ENCODE assay signal across 8 cellular contexts in the genomic region with DNA sequence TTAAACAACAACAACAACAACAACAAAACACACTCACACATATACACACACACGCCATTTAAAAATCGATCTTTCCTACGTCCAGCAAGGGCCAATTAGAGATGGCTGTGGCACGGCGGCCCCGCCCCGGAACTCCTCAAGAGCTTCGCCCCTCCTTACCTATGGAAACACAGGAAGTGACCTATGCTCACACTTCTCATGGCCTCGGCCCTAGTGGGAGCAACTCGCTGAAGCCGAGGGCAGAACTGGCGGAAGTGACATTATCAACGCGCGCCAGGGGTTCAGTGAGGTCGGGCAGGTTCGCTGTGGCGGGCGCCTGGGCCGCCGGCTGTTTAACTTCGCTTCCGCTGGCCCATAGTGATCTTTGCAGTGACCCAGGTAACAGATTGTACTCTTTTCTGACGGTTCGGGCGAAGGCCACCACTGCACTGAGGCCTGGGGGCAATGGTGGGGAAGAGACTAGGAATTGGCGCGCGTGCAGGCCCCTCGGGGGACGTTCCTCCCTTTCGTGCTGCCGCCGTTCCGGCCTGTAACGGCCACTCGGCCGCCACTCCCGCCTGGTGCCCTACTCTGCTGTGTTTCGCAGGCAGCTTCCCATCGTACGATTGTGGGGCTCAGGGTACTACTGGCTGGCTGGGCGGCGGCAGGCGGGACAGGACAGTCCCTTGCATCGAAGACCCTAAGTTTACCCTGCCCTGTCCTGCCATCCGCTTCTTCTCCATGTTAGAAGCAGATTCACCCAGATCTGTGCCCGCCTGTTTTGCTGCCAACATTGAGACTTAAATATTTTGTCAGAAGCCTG. TPM values are rescaled to one million over a fixed set of nuclear protein-coding genes. Genes with fewer than 3 reads are reported as not detected.
A peak's percentile ranks its signal among the peaks of the same experiment; 100 is the strongest.
DNase-seq lines count a peak whose midpoint lies in the region; ATAC-seq and TF ChIP-seq lines count a peak whose summit lies in the region.

A gene (plus strand): TSS at position 284 of the 802 bp plus-strand sequence. CDS start 2,661 bp downstream, outside the sequence.

- ATAC-seq in GM21786 (IDR thresholded peaks at IDR 0.05; ENCODE audit: unreplicated experiment) (peak; percentile 97), Panc1 (peak; percentile 97), esophagus mucosa (peak; percentile 98)
- peak; percentile 95 to 96 for ATAC-seq in activated T-cell treated with anti-CD3 and anti-CD28 coated beads, Interleukin-2, amount 50 U/mL, for 4 hours

- H3K27me3 Mint-ChIP-seq in activated T-cell treated with anti-CD3 and anti-CD28 coated beads, Interleukin-2, amount 50 U/mL, for 4 hours (ENCODE audit: low read depth), result no peaks in the 10 kb centered on the region

- in situ Hi-C loops in Panc1 (cut with HindIII; ENCODE audit: low pct_unique_long_range_greater_than_20kb, low sequenced_read_pairs), result no loop called here

- H3K4me1 Mint-ChIP-seq in activated T-cell treated with anti-CD3 and anti-CD28 coated beads, Interleukin-2, amount 50 U/mL, for 4 hours (ENCODE audit: low read depth), result peaks cover 43% of the 10 kb centered on the region

- BruUV-seq in Panc1 (replicated peaks; lab: Mats Ljungman, UMichigan), result TSS peak; percentile 78

- H3K4me3 Mint-ChIP-seq in activated T-cell treated with anti-CD3 and anti-CD28 coated beads, Interleukin-2, amount 50 U/mL, for 4 hours, result no peak within 1 kb of the TSS

- peak within 1 kb of the TSS; percentile 83 for H2AFZ ChIP-seq in KMS-11 (ENCODE audit: low read depth)

- intact Hi-C loops in Panc1 (cut with micrococcal nuclease; ENCODE audit: unreplicated experiment), result no loop called here

- H3K9me3 Mint-ChIP-seq in activated T-cell treated with anti-CD3 and anti-CD28 coated beads, Interleukin-2, amount 50 U/mL, for 4 hours, result no peaks in the 10 kb centered on the region

- peaks cover 11% of the 10 kb centered on the region; the same call in 1 of the 2 replicates for H4K20me1 ChIP-seq in KMS-11 (ENCODE audit: insufficient read depth)

- H3K4me2 ChIP-seq in KMS-11, result peak within 1 kb of the TSS; percentile 90

- CTCF ChIA-PET in Panc1 (lab: Charles Lee), result no interaction called here

- peaks cover 21% of the 10 kb centered on the region for H3K36me3 Mint-ChIP-seq in activated T-cell treated with anti-CD3 and anti-CD28 coated beads, Interleukin-2, amount 50 U/mL, for 4 hours (ENCODE audit: insufficient read depth)

- H3K4me3 ChIP-seq in KMS-11 (IDR thresholded peaks at IDR 0.05; ENCODE audit: insufficient read depth, low read depth, low read length) (no peak within 1 kb of the TSS), Panc1 (ENCODE audit: low read depth in 2 of 2, low read length in 2 of 2) (peak within 1 kb of the TSS; percentile 84 to 99), mucosa of stomach (ENCODE audit: low read length) (peak within 1 kb of the TSS; percentile 79)

- DNase-seq in DMS79 treated with DMSO at 0.1 percent for 48 hours (lab: John Stamatoyannopoulos, UW) (peak; percentile 98), Panc1 (ENCODE audit: low read depth, low spot score) (peak; percentile 95)
- peak; percentile 96 for DNase-seq in activated T-cell treated with anti-CD3 and anti-CD28 coated beads, Interleukin-2, amount 50 U/mL, for 4 hours
- peak; percentile 95 to 97 for DNase-seq in stimulated activated CD8-positive, alpha-beta memory T cell treated with anti-CD3 and anti-CD28 coated beads, Interleukin-7, amount 100 ng/mL, for 1 hour (ENCODE audit: low read depth in 2 of 2)

- peaks cover 7% of the 10 kb centered on the region; the same call in 1 of the 2 replicates for H3K36me3 ChIP-seq in KMS-11 (ENCODE audit: insufficient read depth)
- H3K36me3 ChIP-seq in Panc1 (ENCODE audit: control insufficient read depth, insufficient read depth, low read length), result peaks cover 6% of the 10 kb centered on the region
- no peaks in the 10 kb centered on the region for H3K36me3 ChIP-seq in mucosa of stomach (ENCODE audit: control insufficient read depth, insufficient read depth, low read length)

- H3K27ac ChIP-seq in KMS-11 (peak within 1 kb of the TSS; percentile 97), Panc1 (ENCODE audit: low read length) (peak within 1 kb of the TSS; percentile 97)

- H3K9ac ChIP-seq in KMS-11, result peak within 1 kb of the TSS; percentile 84
- H3K9ac ChIP-seq in mucosa of stomach (ENCODE audit: low read length), result peak within 1 kb of the TSS; percentile 86

- H3K4me1 ChIP-seq in KMS-11 (ENCODE audit: low read depth, poor library complexity, severe bottlenecking) (peaks cover 48% of the 10 kb centered on the region), Panc1 (ENCODE audit: control insufficient read depth, insufficient read depth, low read length) (peaks cover 30% of the 10 kb centered on the region), mucosa of stomach (ENCODE audit: control insufficient read depth, insufficient read depth, low read length) (peaks cover 10% of the 10 kb centered on the region)

- H3K27me3 ChIP-seq in KMS-11 (ENCODE audit: insufficient read depth, low read depth) (no peaks in the 10 kb centered on the region), Panc1 (ENCODE audit: control insufficient read depth, insufficient read depth, low read length) (no peaks in the 10 kb centered on the region), mucosa of stomach (ENCODE audit: control insufficient read depth, insufficient read depth, low read length) (no peaks in the 10 kb centered on the region)

- POLR2A ChIA-PET in Panc1 (lab: Charles Lee), result interaction anchor here (0.9 kb wide), 1 partner anchor 787 kb away, joined by 4 read pairs; no protein-coding TSS in a partner anchor

- H3K9me3 ChIP-seq in Panc1 (ENCODE audit: control insufficient read depth, insufficient read depth, low read depth, low read length) (no peaks in the 10 kb centered on the region), mucosa of stomach (ENCODE audit: control insufficient read depth, low read length) (no peaks in the 10 kb centered on the region)

- peaks cover 88% of the 10 kb centered on the region for H3K79me2 ChIP-seq in KMS-11 (ENCODE audit: insufficient read depth, low read depth)

- TF ChIP-seq CTCF in KMS-11 (conservative IDR thresholded peaks at IDR 0.05; ENCODE audit: low read depth, low read length) (no peak), Panc1 (IDR thresholded peaks at IDR 0.05) (no peak)

RNA-seq across cellular contexts. Expression of the gene that starts here (rescaled TPM):
- total RNA-seq in Panc1 (2021; ENCODE audit: unreplicated experiment) (26.4 TPM), esophagus mucosa (8.0 TPM)
- polyA plus RNA-seq in Panc1 (2012; ENCODE audit: insufficient read length), result 27.5 TPM
- total RNA-seq in activated T-cell treated with anti-CD3 and anti-CD28 coated beads, Interleukin-2, amount 50 U/mL, for 4 hours, result 10 to 100 TPM; 26.6 to 33.2 (median 29.7) TPM
